ENCODE assay signal across 1 cellular context in genomic region chr6:43635387-43636311, GRCh38.
A peak's percentile ranks its signal among the peaks of the same experiment; 100 is the strongest.
TF ChIP-seq lines count a peak whose summit lies in the region.

Gene MAD2L1BP, plus strand, starts transcription at chr6:43635840. Its CDS starts 36 bp downstream, at chr6:43635876.

TF ChIP-seq in K562, 482 proteins besides CTCF, POLR2A, EP300 and RAD21 (continued from another document and continues in another):
- no peak for TF ChIP-seq ZNF253 (CRISPR knock-in tag; conservative IDR thresholded peaks at IDR 0.05)
- no peak for TF ChIP-seq MAFG (tag; conservative IDR thresholded peaks at IDR 0.05)
- no peak for TF ChIP-seq DLX4 (CRISPR knock-in tag; IDR thresholded peaks at IDR 0.05)
- TF ChIP-seq TFE3 (CRISPR knock-in tag; IDR thresholded peaks at IDR 0.05) = no peak
- no peak; the same call in 1 of the 2 replicates for TF ChIP-seq ARID2 (IDR thresholded peaks at IDR 0.05)
- TF ChIP-seq SP2 (IDR thresholded peaks at IDR 0.05; ENCODE audit: extremely low read depth, low read depth, low read length, poor library complexity, severe bottlenecking) = peak; percentile 6
- no peak for TF ChIP-seq C11orf30 (IDR thresholded peaks at IDR 0.05; ENCODE audit: low read depth)
- TF ChIP-seq BCLAF1 (IDR thresholded peaks at IDR 0.05; ENCODE audit: borderline replicate concordance in 1 of 2, control insufficient read depth in 1 of 2, low read depth in 2 of 2, low read length in 1 of 2) = no peak
- no peak for TF ChIP-seq THAP12 (CRISPR knock-in tag; IDR thresholded peaks at IDR 0.05)
- TF ChIP-seq FOXM1 (IDR thresholded peaks at IDR 0.05; ENCODE audit: low read depth) = peak; percentile 27; the same call in 1 of the 2 replicates
- TF ChIP-seq FOXM1 (CRISPR knock-in tag; IDR thresholded peaks at IDR 0.05; ENCODE audit: low read depth) = no peak; the same call in 1 of the 2 replicates
- no peak for TF ChIP-seq ZNF174 (CRISPR knock-in tag; IDR thresholded peaks at IDR 0.05)
- TF ChIP-seq CLOCK (CRISPR knock-in tag; IDR thresholded peaks at IDR 0.05; ENCODE audit: borderline replicate concordance) = no peak
- no peak for TF ChIP-seq PHTF2 (CRISPR knock-in tag; IDR thresholded peaks at IDR 0.05)
- TF ChIP-seq SAP30 (IDR thresholded peaks at IDR 0.05; ENCODE audit: borderline replicate concordance, insufficient read depth, low read depth, low read length, poor library complexity, severe bottlenecking) = peak; percentile 86
- no peak for TF ChIP-seq RBM14 (IDR thresholded peaks at IDR 0.05; ENCODE audit: borderline replicate concordance, insufficient read depth, low read depth, low read length)
- TF ChIP-seq ZNF639 (CRISPR knock-in tag; conservative IDR thresholded peaks at IDR 0.05 in 1 of 2, IDR thresholded peaks at IDR 0.05 in 1 of 2) = peak in 1 of 2 experiments; percentile 54; a peak in 1 of 4 replicates
- no peak for TF ChIP-seq RBM17 (IDR thresholded peaks at IDR 0.05; ENCODE audit: borderline replicate concordance, low read depth, low read length)
- no peak for TF ChIP-seq CSDE1 (IDR thresholded peaks at IDR 0.05)
- no peak for TF ChIP-seq ZNF655 (CRISPR knock-in tag; IDR thresholded peaks at IDR 0.05)
- 0 out of 2 replicates have a peak, but pooled peaks have one; percentile 26 for TF ChIP-seq MXI1 (IDR thresholded peaks at IDR 0.05; ENCODE audit: low read depth, low read length)
- no peak; the same call in 1 of the 2 replicates for TF ChIP-seq HSF4 (CRISPR knock-in tag; IDR thresholded peaks at IDR 0.05; ENCODE audit: borderline replicate concordance)
- TF ChIP-seq ZNF124 (CRISPR knock-in tag; IDR thresholded peaks at IDR 0.05) = no peak
- peak; percentile 87 for TF ChIP-seq ZNF644 (tag; IDR thresholded peaks at IDR 0.05; ENCODE audit: low read depth)
- no peak for TF ChIP-seq RBM15 (IDR thresholded peaks at IDR 0.05; ENCODE audit: insufficient read depth, low read length)
- no peak for TF ChIP-seq CBX5 (IDR thresholded peaks at IDR 0.05; ENCODE audit: borderline replicate concordance, low read depth)
- TF ChIP-seq ZMIZ1 (IDR thresholded peaks at IDR 0.05; ENCODE audit: low read depth in 2 of 2, low read length in 2 of 2) = peak in 1 of 2 experiments; percentile 76; a peak in 1 of 4 replicates
- TF ChIP-seq SRSF1 (IDR thresholded peaks at IDR 0.05; ENCODE audit: low read depth, low read length) = no peak
- TF ChIP-seq RCOR1 (IDR thresholded peaks at IDR 0.05; ENCODE audit: borderline replicate concordance in 1 of 2, low read depth in 2 of 2, low read length in 2 of 2) = peak; percentile 90 to 98
- TF ChIP-seq FOXK1 (CRISPR knock-in tag; IDR thresholded peaks at IDR 0.05; ENCODE audit: borderline replicate concordance) = peak; percentile 17; the same call in 1 of the 2 replicates
- no peak for TF ChIP-seq KLF13 (tag; IDR thresholded peaks at IDR 0.05; ENCODE audit: borderline replicate concordance, low read depth)
- 0 out of 2 replicates have a peak, but pooled peaks have one; percentile 41 for TF ChIP-seq ZNF584 (CRISPR knock-in tag; IDR thresholded peaks at IDR 0.05; ENCODE audit: low read depth)
- TF ChIP-seq ZNF23 (CRISPR knock-in tag; IDR thresholded peaks at IDR 0.05) = no peak
- peak; percentile 78 for TF ChIP-seq BCOR (IDR thresholded peaks at IDR 0.05)
- TF ChIP-seq NRF1 (conservative IDR thresholded peaks at IDR 0.05 in 1 of 2, IDR thresholded peaks at IDR 0.05 in 1 of 2) = peak; percentile 66 to 72
- no peak for TF ChIP-seq ZNF384 (IDR thresholded peaks at IDR 0.05; ENCODE audit: low read depth, low read length)
- peak; percentile 50; the same call in 1 of the 2 replicates for TF ChIP-seq RNF2 (IDR thresholded peaks at IDR 0.05)
- TF ChIP-seq ETV6 (IDR thresholded peaks at IDR 0.05; ENCODE audit: borderline replicate concordance in 1 of 2, low read depth in 2 of 2, low read length in 1 of 2) = peak in 1 of 2 experiments; percentile 67; a peak in 1 of 4 replicates
- no peak for TF ChIP-seq ETV6 (CRISPR knock-in tag; IDR thresholded peaks at IDR 0.05; ENCODE audit: borderline replicate concordance)
- TF ChIP-seq ZBTB1 (CRISPR knock-in tag; IDR thresholded peaks at IDR 0.05; ENCODE audit: borderline replicate concordance, low read depth) = no peak
- peak; percentile 75; the same call in 1 of the 2 replicates for TF ChIP-seq ZNF511 (CRISPR knock-in tag; IDR thresholded peaks at IDR 0.05)
- TF ChIP-seq RFX7 (CRISPR knock-in tag; IDR thresholded peaks at IDR 0.05) = no peak
- no peak for TF ChIP-seq KDM2B (CRISPR knock-in tag; IDR thresholded peaks at IDR 0.05)
- TF ChIP-seq ZNF668 (CRISPR knock-in tag; IDR thresholded peaks at IDR 0.05) = peak; percentile 80; the same call in 1 of the 2 replicates
